24 cellular contexts compared by ENCODE assay signal in genomic region chr7:51079494-51079893, GRCh38.
A peak's percentile ranks its signal among the peaks of the same experiment; 100 is the strongest.
DNase-seq lines count a peak whose midpoint lies in the region; ATAC-seq, FAIRE-seq and TF ChIP-seq lines count a peak whose summit lies in the region.
"Had no signal": no experiment of that assay in that cellular context is flagged by ENCODE, and none has a peak within 500 bp of the region (broad histone marks: within the 10 kb centered on the region; RNA-seq: fewer than 3 reads in every experiment).

No MANE protein-coding gene starts in this region.

- intact Hi-C loops in HepG2 (cut with micrococcal nuclease; ENCODE audit: unreplicated experiment) (no loop called here), right lobe of liver (cut with DNase I) (loop anchor here in 1 of 2 donors (10.0 kb wide), 1 partner anchor 285 kb away; no protein-coding TSS in a partner anchor), body of pancreas (cut with DNase I) (no loop called here)

- peaks cover 0 to 19% of the 10 kb centered on the region in 2 experiments; a peak in 3 of 5 replicates for H3K36me3 ChIP-seq in HepG2 (replicated peaks in 1 of 2; ENCODE audit: control insufficient read depth in 1 of 2, insufficient read depth in 2 of 2, low read length in 2 of 2)
- H3K36me3 ChIP-seq in right lobe of liver = no peaks in the 10 kb centered on the region
- H3K36me3 ChIP-seq in body of pancreas (replicated peaks in 1 of 2; ENCODE audit: insufficient read depth in 1 of 2, low read depth in 2 of 2) = no peaks in the 10 kb centered on the region
- H3K36me3 ChIP-seq: brain microvascular endothelial cell, neutrophil, thyroid gland had no signal

- H3K4me1 ChIP-seq in HepG2 (ENCODE audit: insufficient read depth, low read length) (no peaks in the 10 kb centered on the region), right lobe of liver (no peaks in the 10 kb centered on the region), body of pancreas (peaks cover 27% of the 10 kb centered on the region)
- H3K4me1 ChIP-seq: thyroid gland had no signal

- no peak for TF ChIP-seq POLR2A in HepG2 (IDR thresholded peaks at IDR 0.05; ENCODE audit: insufficient read depth in 1 of 2, low read depth in 2 of 2, low read length in 2 of 2)
- TF ChIP-seq POLR2A in right lobe of liver (IDR thresholded peaks at IDR 0.05) = no peak
- TF ChIP-seq POLR2A in body of pancreas (IDR thresholded peaks at IDR 0.05) = no peak

- TF ChIP-seq CTCF in HepG2 (CRISPR knock-in tag; IDR thresholded peaks at IDR 0.05) (no peak), right lobe of liver (IDR thresholded peaks at IDR 0.05) (no peak), body of pancreas (IDR thresholded peaks at IDR 0.05) (peak in 4 of 7 experiments; percentile 24 to 51 (median 41)), progenitor cell of endocrine pancreas (IDR thresholded peaks at IDR 0.05; ENCODE audit: unreplicated experiment) (no peak)

- no peaks in the 10 kb centered on the region for H3K4me1 Mint-ChIP-seq in progenitor cell of endocrine pancreas (ENCODE audit: low read depth)
- H3K4me1 Mint-ChIP-seq: activated B cell treated with CpG ODN at 0.5 μM for 24 hours; activated naive CD8-positive, alpha-beta T cell treated with anti-CD3 and anti-CD28 coated beads, Interleukin-2, amount 50 U/mL, for 24 hours; memory B cell had no signal

- H3K9me3 Mint-ChIP-seq in progenitor cell of endocrine pancreas (ENCODE audit: low read depth) = no peaks in the 10 kb centered on the region
- H3K9me3 Mint-ChIP-seq: activated B cell treated with CpG ODN at 0.5 μM for 24 hours; activated CD4-positive, alpha-beta memory T cell treated with anti-CD3 and anti-CD28 coated beads for 36 hours; activated naive CD8-positive, alpha-beta T cell treated with anti-CD3 and anti-CD28 coated beads, Interleukin-2, amount 50 U/mL, for 24 hours; CD4-positive, alpha-beta T cell; memory B cell had no signal

- no peak for FAIRE-seq in HepG2 (lab: Jason Lieb, UNC)
- FAIRE-seq: endometrium had no signal

- H3K79me2 ChIP-seq in HepG2 (ENCODE audit: insufficient read depth, low read length) = no peaks in the 10 kb centered on the region

- no peak for TF ChIP-seq RAD21 in HepG2 (CRISPR knock-in tag; IDR thresholded peaks at IDR 0.05)

- H3K27me3 Mint-ChIP-seq in progenitor cell of endocrine pancreas = no peaks in the 10 kb centered on the region
- H3K27me3 Mint-ChIP-seq: activated CD4-positive, alpha-beta memory T cell treated with anti-CD3 and anti-CD28 coated beads for 36 hours; activated naive CD8-positive, alpha-beta T cell treated with anti-CD3 and anti-CD28 coated beads, Interleukin-2, amount 50 U/mL, for 24 hours; CD4-positive, alpha-beta T cell; memory B cell had no signal

- no peak overlapping the region for H3K27ac ChIP-seq in HepG2 (ENCODE audit: extremely low read length, insufficient read depth, low read length)
- no peak overlapping the region for H3K27ac ChIP-seq in right lobe of liver
- H3K27ac ChIP-seq in body of pancreas = peak overlapping the region in 1 of 4 donors; percentile 12
- H3K27ac ChIP-seq: brain microvascular endothelial cell, neutrophil, thyroid gland had no signal

- POLR2A ChIA-PET in HepG2 (lab: Yijun Ruan, JAX) = no interaction called here

- WGBS in HepG2 (ENCODE audit: low lambda C conversion rate) = 40% methylated on average over 1 of the region's 4 CpGs
- no CpG with 5 or more reads among the region's 4 CpGs for WGBS in right lobe of liver (ENCODE audit: insufficient coverage, low coverage, low lambda C conversion rate, missing lambda C conversion rate)
- 29 to 74% methylated on average over 4 of the region's 4 CpGs for WGBS in body of pancreas, 2 donors

- no peak overlapping the region for H2AFZ ChIP-seq in HepG2 (ENCODE audit: low read length)

- H3K9ac ChIP-seq in HepG2 (ENCODE audit: insufficient read depth, low read depth, low read length) = no peak overlapping the region

- no peaks in the 10 kb centered on the region for H4K20me1 ChIP-seq in HepG2 (ENCODE audit: insufficient read depth, low read length)

- no peak overlapping the region for H3K27ac Mint-ChIP-seq in progenitor cell of endocrine pancreas
- H3K27ac Mint-ChIP-seq: activated B cell treated with CpG ODN at 0.5 μM for 24 hours; activated CD4-positive, alpha-beta memory T cell treated with anti-CD3 and anti-CD28 coated beads for 36 hours; activated naive CD8-positive, alpha-beta T cell treated with anti-CD3 and anti-CD28 coated beads, Interleukin-2, amount 50 U/mL, for 24 hours; CD4-positive, alpha-beta T cell; memory B cell had no signal

- no peaks in the 10 kb centered on the region for H3K36me3 Mint-ChIP-seq in progenitor cell of endocrine pancreas (ENCODE audit: insufficient read depth)
- H3K36me3 Mint-ChIP-seq: activated CD4-positive, alpha-beta memory T cell treated with anti-CD3 and anti-CD28 coated beads for 36 hours; memory B cell had no signal

- H3K27me3 ChIP-seq in HepG2 (ENCODE audit: control insufficient read depth in 1 of 2, insufficient read depth in 2 of 2, low read length in 2 of 2) (no peaks in the 10 kb centered on the region), right lobe of liver (no peaks in the 10 kb centered on the region), body of pancreas (no peaks in the 10 kb centered on the region)
- H3K27me3 ChIP-seq: neutrophil, thyroid gland had no signal

- H3K4me3 ChIP-seq in HepG2 (replicated peaks in 1 of 3; ENCODE audit: insufficient read depth in 1 of 3, low read depth in 2 of 3, low read length in 3 of 3) (no peak overlapping the region), right lobe of liver (no peak overlapping the region), body of pancreas (no peak overlapping the region)
- H3K4me3 ChIP-seq: thyroid gland had no signal

- TF ChIP-seq EP300 in HepG2 (IDR thresholded peaks at IDR 0.05; ENCODE audit: low read depth in 2 of 2, low read length in 2 of 2) (no peak), HepG2 (CRISPR knock-in tag; IDR thresholded peaks at IDR 0.05; ENCODE audit: borderline replicate concordance) (no peak)

- ATAC-seq in HepG2 = peak; percentile 66
- ATAC-seq in right lobe of liver = no peak
- peak; percentile 28 for ATAC-seq in body of pancreas
- ATAC-seq in GM21737 (IDR thresholded peaks at IDR 0.05; ENCODE audit: unreplicated experiment) = no peak
- ATAC-seq: activated naive CD8-positive, alpha-beta T cell treated with anti-CD3 and anti-CD28 coated beads, Interleukin-2, amount 50 U/mL, for 24 hours; Panc1 had no signal

- CTCF ChIA-PET in HepG2 (lab: Yijun Ruan, JAX; ENCODE audit: low intra/inter-chr PET ratio, low total read pairs) = no interaction called here

- H3K9me3 ChIP-seq in HepG2 (ENCODE audit: low read length) (no peaks in the 10 kb centered on the region), right lobe of liver (no peaks in the 10 kb centered on the region), body of pancreas (no peaks in the 10 kb centered on the region)
- H3K9me3 ChIP-seq: neutrophil, thyroid gland had no signal

- BruUV-seq in HepG2 (replicated peaks; lab: Mats Ljungman, UMichigan) = no TSS peak

- in situ Hi-C loops in HepG2 (cut with HindIII; ENCODE audit: extremely low pct_ligation_motif_present, low pct_unique_long_range_greater_than_20kb) = no loop called here

- no peak overlapping the region for H3K4me3 Mint-ChIP-seq in progenitor cell of endocrine pancreas (ENCODE audit: low read depth)
- H3K4me3 Mint-ChIP-seq: activated B cell treated with CpG ODN at 0.5 μM for 24 hours; activated CD4-positive, alpha-beta memory T cell treated with anti-CD3 and anti-CD28 coated beads for 36 hours; activated naive CD8-positive, alpha-beta T cell treated with anti-CD3 and anti-CD28 coated beads, Interleukin-2, amount 50 U/mL, for 24 hours; CD4-positive, alpha-beta T cell; memory B cell had no signal

- no peak overlapping the region for H3K4me2 ChIP-seq in HepG2 (ENCODE audit: low read depth, low read length)

- DNase-seq in HepG2 (ENCODE audit: low spot score) (no peak), right lobe of liver (no peak), NCI-H526 treated with DMSO at 0.1 percent for 48 hours (lab: John Stamatoyannopoulos, UW) (peak; percentile 3), body of pancreas (peak; percentile 42 to 78 (median 62)), NCI-H2196 treated with DMSO at 0.1 percent for 48 hours (lab: John Stamatoyannopoulos, UW; ENCODE audit: unreplicated experiment) (no peak), progenitor cell of endocrine pancreas (ENCODE audit: low spot score, unreplicated experiment) (no peak)
- DNase-seq: activated B cell treated with CpG ODN at 0.5 μM for 24 hours; activated CD4-positive, alpha-beta memory T cell treated with anti-CD3 and anti-CD28 coated beads for 36 hours; activated effector memory CD4-positive, alpha-beta T cell treated with Interleukin-2 at 50 U/mL for 16 hours; activated naive CD8-positive, alpha-beta T cell treated with anti-CD3 and anti-CD28 coated beads, Interleukin-2, amount 50 U/mL, for 24 hours; brain microvascular endothelial cell; CD4-positive, alpha-beta T cell; glutamatergic neuron; Karpas-422; kidney glomerular epithelial cell; NCI-H1105 treated with DMSO at 0.1 percent for 48 hours; stimulated activated CD4-positive, alpha-beta T cell treated with anti-CD3 and anti-CD28 coated beads, Interleukin-4, amount 100 ng/mL, for 24 hours; stimulated activated naive CD4-positive, alpha-beta T cell treated with Interleukin-2 at 50 U/mL for 16 hours; thyroid gland had no signal

TF ChIP-seq in HepG2, 621 proteins besides CTCF, POLR2A, EP300 and RAD21 (continues in another document):
- TF ChIP-seq YEATS4 (CRISPR knock-in tag; IDR thresholded peaks at IDR 0.05; ENCODE audit: borderline replicate concordance) (no peak), IRF1 (CRISPR knock-in tag; IDR thresholded peaks at IDR 0.05; ENCODE audit: low read depth) (no peak), ZNF713 (CRISPR knock-in tag; IDR thresholded peaks at IDR 0.05) (no peak), ZNF331 (CRISPR knock-in tag; IDR thresholded peaks at IDR 0.05) (no peak), ZNF280B (CRISPR knock-in tag; IDR thresholded peaks at IDR 0.05; ENCODE audit: borderline replicate concordance) (no peak)

Comparison
In these comparisons a context has a peak if more than half of its experiments do, and no peak if none do; other contexts are left out.
1. ATAC-seq: peak in HepG2 (single experiment) and body of pancreas (single experiment); none in right lobe of liver (0 of 4) and GM21737 (single experiment).
2. DNase-seq: peak in NCI-H526 treated with DMSO at 0.1 percent for 48 hours (single experiment) and body of pancreas (4 of 4); none in HepG2 (single experiment), right lobe of liver (0 of 3), NCI-H2196 treated with DMSO at 0.1 percent for 48 hours (single experiment) and progenitor cell of endocrine pancreas (single experiment).
3. CTCF ChIP-seq: peak in body of pancreas (4 of 7); none in HepG2 (single experiment), right lobe of liver (0 of 4) and progenitor cell of endocrine pancreas (single experiment).